Comparison of ENCODE assay signal across 1 cellular context in genomic region chr19:38849147-38849745, GRCh38.
A peak's percentile ranks its signal among the peaks of the same experiment; 100 is the strongest.
TF ChIP-seq lines count a peak whose summit lies in the region.

No MANE protein-coding gene starts in this region.

TF ChIP-seq in K562, 482 proteins besides CTCF, POLR2A, EP300 and RAD21 (continued from another document and continues in another):
- no peak for TF ChIP-seq ZNF407 (IDR thresholded peaks at IDR 0.05; ENCODE audit: low read depth)
- no peak for TF ChIP-seq ZNF134 (CRISPR knock-in tag; conservative IDR thresholded peaks at IDR 0.05)
- no peak for TF ChIP-seq MECOM (CRISPR knock-in tag; IDR thresholded peaks at IDR 0.05)
- TF ChIP-seq RFX5 (IDR thresholded peaks at IDR 0.05; ENCODE audit: low read depth, low read length): no peak
- TF ChIP-seq MCM7 (IDR thresholded peaks at IDR 0.05): no peak
- no peak for TF ChIP-seq CBX1 (IDR thresholded peaks at IDR 0.05; ENCODE audit: low read depth)
- TF ChIP-seq FOS (IDR thresholded peaks at IDR 0.05; ENCODE audit: extremely low read depth, insufficient read length): no peak
- TF ChIP-seq TCF7 (IDR thresholded peaks at IDR 0.05; ENCODE audit: borderline replicate concordance): no peak
- TF ChIP-seq UBTF (IDR thresholded peaks at IDR 0.05; ENCODE audit: borderline replicate concordance in 1 of 2, low read depth in 2 of 2, low read length in 2 of 2): no peak
- no peak for TF ChIP-seq ZKSCAN8 (CRISPR knock-in tag; IDR thresholded peaks at IDR 0.05)
- TF ChIP-seq ZFP30 (CRISPR knock-in tag; IDR thresholded peaks at IDR 0.05; ENCODE audit: borderline replicate concordance): no peak
- TF ChIP-seq RBM14 (IDR thresholded peaks at IDR 0.05; ENCODE audit: borderline replicate concordance, insufficient read depth, low read depth, low read length): no peak
- TF ChIP-seq AFF4 (CRISPR knock-in tag; IDR thresholded peaks at IDR 0.05): no peak
- TF ChIP-seq HNRNPH1 (optimal IDR thresholded peaks at IDR 0.05; ENCODE audit: low read depth, low read length): peak; percentile 33
- peak; percentile 21; the same call in 1 of the 2 replicates for TF ChIP-seq CBFA2T3 (IDR thresholded peaks at IDR 0.05)
- no peak for TF ChIP-seq MBD2 (IDR thresholded peaks at IDR 0.05; ENCODE audit: borderline replicate concordance, low read depth)
- no peak for TF ChIP-seq ZBTB33 (CRISPR knock-in tag; IDR thresholded peaks at IDR 0.05)
- TF ChIP-seq HDAC3 (IDR thresholded peaks at IDR 0.05; ENCODE audit: borderline replicate concordance, partially characterized antibody): no peak
- 0 out of 2 replicates have a peak, but pooled peaks have one; percentile 3 for TF ChIP-seq ZBTB40 (IDR thresholded peaks at IDR 0.05)
- TF ChIP-seq ZBTB40 (CRISPR knock-in tag; IDR thresholded peaks at IDR 0.05): no peak
- peak; percentile 58 for TF ChIP-seq SMAD1 (IDR thresholded peaks at IDR 0.05; ENCODE audit: low read depth, low read length, partially characterized antibody)
- TF ChIP-seq ELF4 (CRISPR knock-in tag; IDR thresholded peaks at IDR 0.05): peak; percentile 47; the same call in 1 of the 2 replicates
- TF ChIP-seq FOXK2 (conservative IDR thresholded peaks at IDR 0.05 in 1 of 2, IDR thresholded peaks at IDR 0.05 in 1 of 2; ENCODE audit: low read depth in 2 of 2): peak in 1 of 2 experiments; percentile 51; a peak in 1 of 4 replicates
- TF ChIP-seq PKNOX1 (IDR thresholded peaks at IDR 0.05): no peak
- no peak for TF ChIP-seq DNMT1 (IDR thresholded peaks at IDR 0.05)
- TF ChIP-seq PML (IDR thresholded peaks at IDR 0.05; ENCODE audit: low read length): peak; percentile 57; the same call in 1 of the 2 replicates
